Comparison of ENCODE assay signal across 8 cellular contexts in genomic region chr12:124916370-124917134, GRCh38. TPM values are rescaled to one million over a fixed set of nuclear protein-coding genes. Genes with fewer than 3 reads are reported as not detected.
DNase-seq lines count a peak whose midpoint lies in the region; ATAC-seq and TF ChIP-seq lines count a peak whose summit lies in the region.

No MANE protein-coding gene starts in this region.

- peaks cover 27% of the 10 kb centered on the region for H3K36me3 Mint-ChIP-seq in activated naive CD8-positive, alpha-beta T cell treated with anti-CD3 and anti-CD28 coated beads, Interleukin-2, amount 50 U/mL, for 24 hours (ENCODE audit: low read depth)

- intact Hi-C loops in left ventricle myocardium superior (cut with micrococcal nuclease) (no loop called here), sciatic nerve (cut with DNase I) (no loop called here)

- peaks cover 90% of the 10 kb centered on the region for H3K4me1 Mint-ChIP-seq in activated naive CD8-positive, alpha-beta T cell treated with anti-CD3 and anti-CD28 coated beads, Interleukin-2, amount 50 U/mL, for 24 hours

- H3K27ac Mint-ChIP-seq in activated naive CD8-positive, alpha-beta T cell treated with anti-CD3 and anti-CD28 coated beads, Interleukin-2, amount 50 U/mL, for 24 hours, result peak overlapping the region; percentile 98

- no peaks in the 10 kb centered on the region for H3K9me3 Mint-ChIP-seq in activated naive CD8-positive, alpha-beta T cell treated with anti-CD3 and anti-CD28 coated beads, Interleukin-2, amount 50 U/mL, for 24 hours

- no peak for ATAC-seq in activated naive CD8-positive, alpha-beta T cell treated with anti-CD3 and anti-CD28 coated beads, Interleukin-2, amount 50 U/mL, for 24 hours
- peak; percentile 57 for ATAC-seq in left ventricle myocardium superior
- ATAC-seq in sciatic nerve, result peak; percentile 63
- ATAC-seq in HG02981 (IDR thresholded peaks at IDR 0.05; ENCODE audit: unreplicated experiment), result no peak

- no peak for TF ChIP-seq RAD21 in Ishikawa (IDR thresholded peaks at IDR 0.05; ENCODE audit: low read depth)

- no peak for TF ChIP-seq POLR2A in erythroblast (IDR thresholded peaks at IDR 0.05; ENCODE audit: low read length)

- no peaks in the 10 kb centered on the region for H3K27me3 Mint-ChIP-seq in activated naive CD8-positive, alpha-beta T cell treated with anti-CD3 and anti-CD28 coated beads, Interleukin-2, amount 50 U/mL, for 24 hours

- H3K4me3 Mint-ChIP-seq in activated naive CD8-positive, alpha-beta T cell treated with anti-CD3 and anti-CD28 coated beads, Interleukin-2, amount 50 U/mL, for 24 hours, result peak overlapping the region; percentile 99

- peak; percentile 54 for DNase-seq in AG08396 (ENCODE audit: low spot score)
- peak; percentile 53 for DNase-seq in activated naive CD8-positive, alpha-beta T cell treated with anti-CD3 and anti-CD28 coated beads, Interleukin-2, amount 50 U/mL, for 24 hours
- DNase-seq in left ventricle myocardium superior, result peak; percentile 67
- DNase-seq in sciatic nerve (ENCODE audit: low spot score), result peak; percentile 78
- no peak for DNase-seq in NCI-H748 (lab: John Stamatoyannopoulos, UW; ENCODE audit: unreplicated experiment)
- no peak for DNase-seq in erythroblast (lab: John Stamatoyannopoulos, UW)

- TF ChIP-seq EP300 in Ishikawa (IDR thresholded peaks at IDR 0.05; ENCODE audit: borderline replicate concordance), result peak; percentile 56

TF ChIP-seq in Ishikawa, 13 proteins besides CTCF, POLR2A, EP300 and RAD21:
- TF ChIP-seq TEAD4 (IDR thresholded peaks at IDR 0.05) (0 out of 2 replicates have a peak, but pooled peaks have one; percentile 38), NFIC (IDR thresholded peaks at IDR 0.05) (peak; percentile 36), CEBPB (IDR thresholded peaks at IDR 0.05) (0 out of 2 replicates have a peak, but pooled peaks have one; percentile 41), FOXM1 (IDR thresholded peaks at IDR 0.05; ENCODE audit: borderline replicate concordance, low read depth) (peak; percentile 62; the same call in 1 of the 2 replicates), TAF1 (IDR thresholded peaks at IDR 0.05; ENCODE audit: low read depth) (no peak; the same call in 1 of the 2 replicates), MAX (IDR thresholded peaks at IDR 0.05) (peak; percentile 52; the same call in 1 of the 2 replicates), TCF12 (IDR thresholded peaks at IDR 0.05; ENCODE audit: low read depth) (peak; percentile 64; the same call in 1 of the 2 replicates), CREB1 (IDR thresholded peaks at IDR 0.05; ENCODE audit: low read depth) (no peak), REST (IDR thresholded peaks at IDR 0.05; ENCODE audit: low read depth) (no peak)

RNA-seq across cellular contexts. Expression of gene UBC, which starts 2.1 kb away (rescaled TPM):
- total RNA-seq in left ventricle myocardium superior, result 1,197 TPM
- total RNA-seq in sciatic nerve, result 979 TPM

RNA-seq across cellular contexts. Expression of gene SCARB1, which starts 52.9 kb away (rescaled TPM):
- total RNA-seq in left ventricle myocardium superior (12.0 TPM), sciatic nerve (69.2 TPM)

Comparison
In these comparisons a context has a peak if more than half of its experiments do, and no peak if none do; other contexts are left out.
1. DNase-seq: peak in AG08396 (single experiment), activated naive CD8-positive, alpha-beta T cell treated with anti-CD3 and anti-CD28 coated beads, Interleukin-2, amount 50 U/mL, for 24 hours (single experiment), left ventricle myocardium superior (single experiment) and sciatic nerve (single experiment); none in NCI-H748 (single experiment) and erythroblast (0 of 2).
2. ATAC-seq: peak in left ventricle myocardium superior (single experiment) and sciatic nerve (single experiment); none in activated naive CD8-positive, alpha-beta T cell treated with anti-CD3 and anti-CD28 coated beads, Interleukin-2, amount 50 U/mL, for 24 hours (single experiment) and HG02981 (single experiment).